Comparison of ENCODE assay signal across 31 cellular contexts in the genomic region with DNA sequence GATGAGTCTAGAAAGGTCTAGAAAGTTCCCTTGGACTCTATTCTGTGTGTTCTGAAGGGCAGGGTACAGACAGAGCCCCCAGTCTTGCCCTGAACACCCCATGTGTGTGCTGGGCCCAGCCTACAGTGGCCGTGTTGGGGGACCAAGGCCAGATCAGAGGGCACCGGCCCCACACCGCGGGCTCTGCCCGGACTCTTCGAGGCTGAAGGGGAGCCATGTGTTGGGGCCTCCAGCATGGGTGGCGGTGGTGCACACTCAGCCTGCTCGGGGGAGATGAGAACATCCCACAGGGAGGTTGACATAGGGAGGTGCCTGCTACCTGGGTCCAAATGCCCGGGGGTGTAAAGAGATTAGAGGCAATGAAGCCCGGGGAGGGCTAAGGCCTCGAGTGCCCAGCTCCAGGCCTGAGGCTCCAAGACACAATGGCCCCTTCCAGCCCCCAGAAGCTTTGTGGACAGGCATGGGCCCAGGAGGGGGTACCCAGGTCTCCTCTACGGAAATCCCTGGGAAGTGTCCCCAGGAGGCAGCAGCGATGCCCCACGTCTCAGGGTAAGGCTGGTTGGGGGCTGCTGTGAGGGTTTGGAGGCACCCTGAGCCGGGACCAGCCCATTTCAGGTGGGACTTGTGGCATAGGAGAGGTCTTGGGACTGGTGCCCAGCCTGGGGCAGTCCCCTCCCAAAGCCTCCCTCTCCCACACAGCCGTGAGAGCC. TPM values are rescaled to one million over a fixed set of nuclear protein-coding genes. Genes with fewer than 3 reads are reported as not detected.
DNase-seq lines count a peak whose midpoint lies in the region; ATAC-seq and TF ChIP-seq lines count a peak whose summit lies in the region.
"Had no signal": no experiment of that assay in that cellular context is flagged by ENCODE, and none has a peak within 500 bp of the region (broad histone marks: within the 10 kb centered on the region; RNA-seq: fewer than 3 reads in every experiment).

No MANE protein-coding gene starts in this region.

- no peaks in the 10 kb centered on the region for H3K36me3 Mint-ChIP-seq in type B pancreatic cell
- H3K36me3 Mint-ChIP-seq: activated CD8-positive, alpha-beta memory T cell treated with anti-CD3 and anti-CD28 coated beads, Interleukin-2, amount 10 ng/mL, durations not matched to agents 7 days and 5 days; natural killer cell treated with Interleukin-12 subunit alpha and Interleukin-12 subunit beta and Interleukin-15 and Interleukin-18, amount 100 ng/mL, for 72 hours had no signal

- no peak for TF ChIP-seq CTCF in heart right ventricle (IDR thresholded peaks at IDR 0.05)
- TF ChIP-seq CTCF in upper lobe of right lung (IDR thresholded peaks at IDR 0.05) = no peak
- TF ChIP-seq CTCF in type B pancreatic cell (conservative IDR thresholded peaks at IDR 0.05) = no peak

- H3K4me3 Mint-ChIP-seq in type B pancreatic cell = no peak overlapping the region
- H3K4me3 Mint-ChIP-seq: activated B cell treated with CpG ODN at 0.5 μM for 24 hours; activated CD8-positive, alpha-beta memory T cell treated with anti-CD3 and anti-CD28 coated beads, Interleukin-2, amount 10 ng/mL, durations not matched to agents 7 days and 5 days; activated T-cell treated with anti-CD3 and anti-CD28 coated beads, Interleukin-2, amount 50 U/mL, for 72 hours; central memory CD8-positive, alpha-beta T cell; endodermal cell; natural killer cell treated with Interleukin-12 subunit alpha and Interleukin-12 subunit beta and Interleukin-15 and Interleukin-18, amount 100 ng/mL, for 72 hours; stimulated activated naive CD8-positive, alpha-beta T cell treated with anti-CD3 and anti-CD28 coated beads, Interleukin-15, Interleukin-2, amounts not matched to agents 100 ng/mL and 50 ng/mL, for 24 hours had no signal

- H3K27me3 ChIP-seq in heart right ventricle (no peaks in the 10 kb centered on the region), SJSA1 (replicated peaks) (no peaks in the 10 kb centered on the region), mucosa of stomach (ENCODE audit: control insufficient read depth, insufficient read depth, low read length) (no peaks in the 10 kb centered on the region), upper lobe of right lung (no peaks in the 10 kb centered on the region)
- H3K27me3 ChIP-seq: ovary, testis had no signal

- DNase-seq in left cardiac atrium (peak; percentile 14), heart right ventricle (no peak), SJSA1 (ENCODE audit: low read depth in 1 of 2, low spot score in 2 of 2) (no peak), upper lobe of right lung (peak; percentile 61), type B pancreatic cell (ENCODE audit: extremely low spot score, unreplicated experiment) (no peak)
- DNase-seq: activated B cell treated with CpG ODN at 0.5 μM for 24 hours; activated CD4-positive, alpha-beta T cell treated with anti-CD3 and anti-CD28 coated beads, Interleukin-2, amount 50 U/mL, for 4 hours; activated CD8-positive, alpha-beta memory T cell treated with anti-CD3 and anti-CD28 coated beads, Interleukin-2, amount 10 ng/mL, durations not matched to agents 7 days and 5 days; activated T-cell treated with anti-CD3 and anti-CD28 coated beads, Interleukin-2, amount 50 U/mL, for 72 hours; COR-L47; dermis blood vessel endothelial cell; DMS79 treated with DMSO at 0.1 percent for 48 hours; endodermal cell; GF-D8; head of caudate nucleus; retina; stimulated activated CD4-positive, alpha-beta T cell treated with anti-CD3 and anti-CD28 coated beads, Interleukin-2, amount 100 ng/mL, for 24 hours; stimulated activated CD8-positive, alpha-beta memory T cell treated with anti-CD3 and anti-CD28 coated beads, Interleukin-4, amount 100 ng/mL, for 48 hours had no signal

- H3K36me3 ChIP-seq in heart right ventricle (no peaks in the 10 kb centered on the region), SJSA1 (peaks cover 49% of the 10 kb centered on the region), mucosa of stomach (ENCODE audit: control insufficient read depth, insufficient read depth, low read length) (no peaks in the 10 kb centered on the region), upper lobe of right lung (no peaks in the 10 kb centered on the region)
- H3K36me3 ChIP-seq: ovary had no signal

- H3K4me3 ChIP-seq in heart right ventricle = no peak overlapping the region
- H3K4me3 ChIP-seq in SJSA1 = peak overlapping the region; percentile 41
- no peak overlapping the region for H3K4me3 ChIP-seq in mucosa of stomach (ENCODE audit: low read length)
- H3K4me3 ChIP-seq in upper lobe of right lung = no peak overlapping the region
- H3K4me3 ChIP-seq: lung, ovary, SK-N-MC, smooth muscle cell, testis had no signal

- H3K9me3 ChIP-seq in heart right ventricle (no peaks in the 10 kb centered on the region), SJSA1 (replicated peaks) (no peaks in the 10 kb centered on the region), mucosa of stomach (ENCODE audit: control insufficient read depth, low read length) (no peaks in the 10 kb centered on the region), upper lobe of right lung (no peaks in the 10 kb centered on the region)
- H3K9me3 ChIP-seq: ovary, testis had no signal

- WGBS in heart right ventricle, 2 donors = 91 to 94% methylated on average over 16 of the region's 16 CpGs

- H3K9me3 Mint-ChIP-seq in type B pancreatic cell = no peaks in the 10 kb centered on the region
- H3K9me3 Mint-ChIP-seq: activated B cell treated with CpG ODN at 0.5 μM for 24 hours; activated T-cell treated with anti-CD3 and anti-CD28 coated beads, Interleukin-2, amount 50 U/mL, for 72 hours; central memory CD8-positive, alpha-beta T cell; endodermal cell; natural killer cell treated with Interleukin-12 subunit alpha and Interleukin-12 subunit beta and Interleukin-15 and Interleukin-18, amount 100 ng/mL, for 72 hours; stimulated activated naive CD8-positive, alpha-beta T cell treated with anti-CD3 and anti-CD28 coated beads, Interleukin-15, Interleukin-2, amounts not matched to agents 100 ng/mL and 50 ng/mL, for 24 hours had no signal

- no peak overlapping the region for H3K27ac Mint-ChIP-seq in type B pancreatic cell
- H3K27ac Mint-ChIP-seq: activated B cell treated with CpG ODN at 0.5 μM for 24 hours; activated CD8-positive, alpha-beta memory T cell treated with anti-CD3 and anti-CD28 coated beads, Interleukin-2, amount 10 ng/mL, durations not matched to agents 7 days and 5 days; activated T-cell treated with anti-CD3 and anti-CD28 coated beads, Interleukin-2, amount 50 U/mL, for 72 hours; endodermal cell; natural killer cell treated with Interleukin-12 subunit alpha and Interleukin-12 subunit beta and Interleukin-15 and Interleukin-18, amount 100 ng/mL, for 72 hours; stimulated activated naive CD8-positive, alpha-beta T cell treated with anti-CD3 and anti-CD28 coated beads, Interleukin-15, Interleukin-2, amounts not matched to agents 100 ng/mL and 50 ng/mL, for 24 hours had no signal

- no peaks in the 10 kb centered on the region for H3K27me3 Mint-ChIP-seq in type B pancreatic cell
- H3K27me3 Mint-ChIP-seq: activated CD8-positive, alpha-beta memory T cell treated with anti-CD3 and anti-CD28 coated beads, Interleukin-2, amount 10 ng/mL, durations not matched to agents 7 days and 5 days; natural killer cell treated with Interleukin-12 subunit alpha and Interleukin-12 subunit beta and Interleukin-15 and Interleukin-18, amount 100 ng/mL, for 72 hours; stimulated activated naive CD8-positive, alpha-beta T cell treated with anti-CD3 and anti-CD28 coated beads, Interleukin-15, Interleukin-2, amounts not matched to agents 100 ng/mL and 50 ng/mL, for 24 hours had no signal

- H3K27ac ChIP-seq in heart right ventricle = no peak overlapping the region
- H3K27ac ChIP-seq in SJSA1 = peak overlapping the region; percentile 62
- H3K27ac ChIP-seq in upper lobe of right lung = no peak overlapping the region
- H3K27ac ChIP-seq: ovary, SK-N-MC, testis had no signal

- H3K4me1 ChIP-seq in heart right ventricle (peaks cover 2 to 6% (median 5%) of the 10 kb centered on the region in 9 donors), SJSA1 (replicated peaks) (peaks cover 56% of the 10 kb centered on the region), mucosa of stomach (ENCODE audit: control insufficient read depth, insufficient read depth, low read length) (peaks cover 65% of the 10 kb centered on the region), upper lobe of right lung (peaks cover 3% of the 10 kb centered on the region)

- H3K4me1 Mint-ChIP-seq in type B pancreatic cell (ENCODE audit: unreplicated experiment) = peaks cover 6% of the 10 kb centered on the region
- H3K4me1 Mint-ChIP-seq: activated CD8-positive, alpha-beta memory T cell treated with anti-CD3 and anti-CD28 coated beads, Interleukin-2, amount 10 ng/mL, durations not matched to agents 7 days and 5 days; central memory CD8-positive, alpha-beta T cell had no signal

- ATAC-seq in left cardiac atrium (no peak), heart right ventricle (no peak), upper lobe of right lung (no peak), HG03039 (IDR thresholded peaks at IDR 0.05; ENCODE audit: unreplicated experiment) (no peak), HG02870 (IDR thresholded peaks at IDR 0.05; ENCODE audit: unreplicated experiment) (no peak)
- ATAC-seq: activated CD8-positive, alpha-beta memory T cell treated with anti-CD3 and anti-CD28 coated beads, Interleukin-2, amount 10 ng/mL, durations not matched to agents 7 days and 5 days; activated T-cell treated with anti-CD3 and anti-CD28 coated beads, Interleukin-2, amount 50 U/mL, for 72 hours; natural killer cell treated with Interleukin-12 subunit alpha and Interleukin-12 subunit beta and Interleukin-15 and Interleukin-18, amount 100 ng/mL, for 72 hours had no signal

- peak overlapping the region; percentile 9 for H3K9ac ChIP-seq in mucosa of stomach (ENCODE audit: low read length)

- intact Hi-C loops in left cardiac atrium (cut with DNase I) (no loop called here), heart right ventricle (cut with DNase I) (no loop called here), upper lobe of right lung (cut with DNase I) (no loop called here)

RNA-seq across cellular contexts. Expression of a gene that starts 12.1 kb away (rescaled TPM):
- total RNA-seq in left cardiac atrium (1 to 10 TPM in 1 of 2 donors, under 1 TPM in 1; 0.68 to 2.3 TPM), heart right ventricle (1 to 10 TPM in 1 of 10 donors, under 1 TPM in 9; 0.17 to 1.1 (median 0.35) TPM), upper lobe of right lung (12.2 TPM), type B pancreatic cell (ENCODE audit: low replicate concordance) (16.1 and 28.9 TPM in 2 replicates)
- polyA plus RNA-seq in heart right ventricle = 1 to 10 TPM in 1 of 2 donors, under 1 TPM in 1; 0.62 to 1.1 TPM
- 34.9 and 46.6 TPM in 2 replicates for total RNA-seq in SJSA1 (2014; rRNA removed; shearing (Covaris generic))
- total RNA-seq: activated B cell treated with CpG ODN at 0.5 μM for 24 hours; activated CD8-positive, alpha-beta memory T cell treated with anti-CD3 and anti-CD28 coated beads, Interleukin-2, amount 10 ng/mL, durations not matched to agents 7 days and 5 days; mononuclear cell; natural killer cell treated with Interleukin-12 subunit alpha and Interleukin-12 subunit beta and Interleukin-15 and Interleukin-18, amount 100 ng/mL, for 72 hours; T-helper 1 cell treated with Interleukin-12 subunit alpha and Interleukin-12 subunit beta and Interleukin-4 antibody, amounts not matched to agents 30 ng/mL and 1 ng/mL, for 36 hours had no signal

Comparison
In these comparisons a context has a peak if more than half of its experiments do, and no peak if none do; other contexts are left out.
1. DNase-seq: peak in left cardiac atrium (single experiment) and upper lobe of right lung (single experiment); none in heart right ventricle (0 of 2), SJSA1 (0 of 2) and type B pancreatic cell (single experiment).